In the genomic region with DNA sequence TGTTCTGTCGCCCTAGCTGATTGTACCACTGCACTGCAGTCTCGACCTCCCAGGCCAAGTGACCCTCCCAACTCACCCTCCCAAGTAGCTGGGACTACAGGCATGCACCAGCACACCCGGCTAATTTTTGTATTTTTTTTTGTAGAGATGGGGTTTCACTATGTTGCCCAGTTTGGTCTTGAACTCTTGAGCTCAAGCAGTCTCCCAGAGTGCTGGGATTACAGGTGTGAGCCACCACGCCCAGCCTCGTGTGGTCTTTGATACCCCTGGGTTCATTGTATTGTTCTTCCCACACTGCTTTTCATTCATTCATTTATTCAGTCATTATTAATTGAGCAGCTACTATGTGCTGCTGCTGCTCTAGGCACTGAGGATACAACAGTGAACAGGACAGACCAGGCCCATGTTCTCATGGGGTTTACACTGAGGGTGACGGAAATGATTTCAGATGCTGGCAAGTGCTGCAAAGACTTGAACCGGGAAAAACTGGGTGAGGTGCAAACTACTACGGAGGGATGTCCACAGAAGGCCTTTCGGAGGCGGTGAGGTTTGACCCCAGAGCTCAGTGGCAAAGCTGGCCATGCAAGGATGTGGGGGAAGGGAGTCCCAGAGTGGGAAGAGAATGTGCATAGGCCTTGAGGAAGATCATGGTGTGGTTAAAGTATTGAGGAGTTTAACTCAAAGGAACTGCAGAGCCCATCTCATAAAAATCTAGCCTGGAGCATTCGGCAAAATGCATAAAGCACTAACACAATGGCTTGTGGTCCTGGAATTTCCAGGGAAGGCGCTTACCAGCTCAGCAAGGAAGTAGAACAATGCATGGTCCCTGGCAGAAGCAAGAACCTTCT, we compare ENCODE assay signal across 13 cellular contexts. TPM values are rescaled to one million over a fixed set of nuclear protein-coding genes. Genes with fewer than 3 reads are reported as not detected.
DNase-seq lines count a peak whose midpoint lies in the region; ATAC-seq lines count a peak whose summit lies in the region.
"Had no signal": no experiment of that assay in that cellular context is flagged by ENCODE, and none has a peak within 500 bp of the region (broad histone marks: within the 10 kb centered on the region; RNA-seq: fewer than 3 reads in every experiment).

No MANE protein-coding gene starts in this region.

- ATAC-seq in effector memory CD8-positive, alpha-beta T cell (replicated peaks), result no peak
- ATAC-seq in HG02798 (IDR thresholded peaks at IDR 0.05; ENCODE audit: poor library complexity, unreplicated experiment), result no peak

- H3K4me3 ChIP-seq in SJSA1 (no peak overlapping the region), skin epidermis (no peak overlapping the region)
- H3K4me3 ChIP-seq: SJCRH30, smooth muscle cell had no signal

- H3K4me3 Mint-ChIP-seq in activated CD4-positive, alpha-beta T cell treated with anti-CD3 and anti-CD28 coated beads, Interleukin-2, amount 10 ng/mL, durations not matched to agents 24 days and 14 days, result peak overlapping the region; percentile 60
- peak overlapping the region; percentile 84 to 85 for H3K4me3 Mint-ChIP-seq in effector memory CD8-positive, alpha-beta T cell

- H3K9me3 ChIP-seq in SJSA1 (replicated peaks), result no peaks in the 10 kb centered on the region; the same call in 1 of the 2 replicates
- H3K9me3 ChIP-seq: SJCRH30 had no signal

- peaks cover 64% of the 10 kb centered on the region for H3K4me1 Mint-ChIP-seq in activated CD4-positive, alpha-beta T cell treated with anti-CD3 and anti-CD28 coated beads, Interleukin-2, amount 10 ng/mL, durations not matched to agents 24 days and 14 days
- peaks cover 64 to 78% of the 10 kb centered on the region in 2 donors for H3K4me1 Mint-ChIP-seq in effector memory CD8-positive, alpha-beta T cell (ENCODE audit: low read depth in 2 of 2)

- peak overlapping the region; percentile 96 for H3K27ac Mint-ChIP-seq in activated CD4-positive, alpha-beta T cell treated with anti-CD3 and anti-CD28 coated beads, Interleukin-2, amount 10 ng/mL, durations not matched to agents 24 days and 14 days
- peak overlapping the region; percentile 97 to 98 for H3K27ac Mint-ChIP-seq in effector memory CD8-positive, alpha-beta T cell

- intact Hi-C loops in activated CD4-positive, alpha-beta T cell treated with anti-CD3 and anti-CD28 coated beads, Interleukin-2, amount 10 ng/mL, durations not matched to agents 24 days and 14 days (cut with micrococcal nuclease), result loop anchor here (2.0 kb wide), 2 partner anchors 14 to 72 kb away; a partner anchor contains a TSS

- H3K4me1 ChIP-seq in SJSA1 (replicated peaks), result peaks cover 50% of the 10 kb centered on the region
- H3K4me1 ChIP-seq: SJCRH30 had no signal

- H3K36me3 ChIP-seq in SJSA1, result peaks cover 7% of the 10 kb centered on the region
- H3K36me3 ChIP-seq: SJCRH30 had no signal

- peak overlapping the region; percentile 59 for H3K27ac ChIP-seq in SJSA1
- peak overlapping the region in 14 of 21 experiments; percentile 11 to 78 (median 38) for H3K27ac ChIP-seq in skin epidermis
- H3K27ac ChIP-seq: SJCRH30 had no signal

- H3K27me3 ChIP-seq in SJSA1 (replicated peaks), result no peaks in the 10 kb centered on the region
- H3K27me3 ChIP-seq: SJCRH30 had no signal

- peak; percentile 73 for DNase-seq in activated CD4-positive, alpha-beta T cell treated with anti-CD3 and anti-CD28 coated beads, Interleukin-2, amount 10 ng/mL, durations not matched to agents 24 days and 14 days
- DNase-seq in activated CD4-positive, alpha-beta T cell treated with anti-CD3 and anti-CD28 coated beads for 4 hours, result no peak
- DNase-seq in SJSA1 (ENCODE audit: low read depth in 1 of 2, low spot score in 2 of 2), result peak in 1 of 2 experiments; percentile 79
- DNase-seq in effector memory CD8-positive, alpha-beta T cell, result no peak
- DNase-seq in activated CD4-positive, CD25-positive, alpha-beta regulatory T cell (lab: John Stamatoyannopoulos, UW), result no peak
- no peak for DNase-seq in GF-D8 (lab: John Stamatoyannopoulos, UW)
- DNase-seq: 8988T, KG1, NCI-H226, SJCRH30 had no signal

- H3K9me3 Mint-ChIP-seq in activated CD4-positive, alpha-beta T cell treated with anti-CD3 and anti-CD28 coated beads, Interleukin-2, amount 10 ng/mL, durations not matched to agents 24 days and 14 days, result peaks cover 4% of the 10 kb centered on the region
- H3K9me3 Mint-ChIP-seq in effector memory CD8-positive, alpha-beta T cell, result no peaks in the 10 kb centered on the region

- H3K36me3 Mint-ChIP-seq in activated CD4-positive, alpha-beta T cell treated with anti-CD3 and anti-CD28 coated beads, Interleukin-2, amount 10 ng/mL, durations not matched to agents 24 days and 14 days (ENCODE audit: low read depth), result peaks cover 56% of the 10 kb centered on the region
- peaks cover 35% of the 10 kb centered on the region for H3K36me3 Mint-ChIP-seq in effector memory CD8-positive, alpha-beta T cell (ENCODE audit: insufficient read depth)

- H3K27me3 Mint-ChIP-seq in activated CD4-positive, alpha-beta T cell treated with anti-CD3 and anti-CD28 coated beads, Interleukin-2, amount 10 ng/mL, durations not matched to agents 24 days and 14 days, result no peaks in the 10 kb centered on the region
- H3K27me3 Mint-ChIP-seq in effector memory CD8-positive, alpha-beta T cell, result no peaks in the 10 kb centered on the region

RNA-seq across cellular contexts. Expression of a gene that starts 10.9 kb away (rescaled TPM):
- 92.2 and 93.5 TPM in 2 replicates for total RNA-seq in activated CD4-positive, alpha-beta T cell treated with anti-CD3 and anti-CD28 coated beads, Interleukin-2, amount 10 ng/mL, durations not matched to agents 24 days and 14 days
- 14.9 and 25.0 TPM in 2 replicates for total RNA-seq in SJSA1 (2014; rRNA removed; shearing (Covaris generic))
